In the genomic region with DNA sequence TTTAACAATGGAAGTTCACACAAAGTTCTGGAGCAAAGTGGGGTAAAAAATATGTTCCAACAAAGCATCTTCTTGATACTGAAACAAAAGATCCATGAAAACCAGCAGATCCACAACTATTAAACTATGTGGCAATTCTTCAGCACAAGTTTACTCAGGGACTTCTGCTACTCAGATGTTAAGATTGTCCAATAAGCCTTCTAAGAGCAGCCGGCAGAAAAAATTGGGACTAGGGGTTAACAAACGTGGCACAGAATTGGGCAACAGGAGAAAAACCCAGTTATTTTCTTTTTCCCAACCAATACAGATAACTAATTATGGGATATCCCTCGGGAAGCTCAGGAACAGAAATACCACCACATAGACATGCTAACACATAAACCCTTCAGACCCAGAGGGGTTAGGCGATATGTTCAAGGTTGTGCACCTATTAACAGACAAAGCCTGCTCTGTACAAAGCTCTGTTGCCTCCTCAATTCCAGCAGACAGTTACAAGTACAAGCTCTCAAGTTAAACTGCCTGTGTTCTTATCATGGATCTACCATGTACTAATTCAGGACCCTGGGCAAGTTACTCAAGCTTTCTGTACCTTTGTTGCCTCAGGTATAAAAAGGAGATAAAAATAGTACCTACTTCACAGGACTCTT, we compare ENCODE assay signal across 17 cellular contexts. TPM values are rescaled to one million over a fixed set of nuclear protein-coding genes. Genes with fewer than 3 reads are reported as not detected.
A peak's percentile ranks its signal among the peaks of the same experiment; 100 is the strongest.
DNase-seq lines count a peak whose midpoint lies in the region; ATAC-seq and TF ChIP-seq lines count a peak whose summit lies in the region.
"Had no signal": no experiment of that assay in that cellular context is flagged by ENCODE, and none has a peak within 500 bp of the region (broad histone marks: within the 10 kb centered on the region; RNA-seq: fewer than 3 reads in every experiment).

No MANE protein-coding gene starts in this region.

- intact Hi-C loops in left lung (cut with DNase I) = no loop called here

- DNase-seq in epithelial cell of prostate (ENCODE audit: low read depth, low spot score) = no peak
- no peak for DNase-seq in left lung
- DNase-seq in stimulated activated effector memory CD8-positive, alpha-beta T cell treated with anti-CD3 and anti-CD28 coated beads, Interleukin-12 subunit alpha, Interleukin-12 subunit beta, amount 100 ng/mL, for 72 hours (ENCODE audit: low spot score in 2 of 2) = no peak
- DNase-seq in Ammon's horn (ENCODE audit: low spot score) = no peak
- no peak for DNase-seq in NCI-H748 (lab: John Stamatoyannopoulos, UW; ENCODE audit: unreplicated experiment)
- DNase-seq: activated effector memory CD4-positive, alpha-beta T cell treated with anti-CD3 and anti-CD28 coated beads, Interleukin-2, amount 50 U/mL, for 16 hours; amniotic stem cell; BE2C; H9; head of caudate nucleus; NCI-H146; NCI-H226; stimulated activated CD4-positive, alpha-beta T cell treated with anti-CD3 and anti-CD28 coated beads, Interleukin-12 subunit alpha, Interleukin-12 subunit beta, amount 100 ng/mL, for 4 hours; stimulated activated naive CD4-positive, alpha-beta T cell treated with Interleukin-2 at 50 U/mL for 16 hours; T-helper 2 cell had no signal

- H3K4me3 ChIP-seq in Loucy (ENCODE audit: low read length, poor library complexity, severe bottlenecking) (peak overlapping the region; percentile 28), left lung (no peak overlapping the region)

- H3K36me3 ChIP-seq in Loucy (ENCODE audit: insufficient read depth, low read length) (peaks cover 55% of the 10 kb centered on the region), left lung (peaks cover 0 to 98% of the 10 kb centered on the region in 2 donors)

- H3F3A ChIP-seq in Loucy (ENCODE audit: low read depth) = no peaks in the 10 kb centered on the region

- H3K4me1 Mint-ChIP-seq in stimulated activated effector memory CD8-positive, alpha-beta T cell treated with anti-CD3 and anti-CD28 coated beads, Interleukin-12 subunit alpha, Interleukin-12 subunit beta, amount 100 ng/mL, for 72 hours = peaks cover 39% of the 10 kb centered on the region

- H3K9me3 ChIP-seq in Loucy (ENCODE audit: insufficient read depth, low read depth, low read length) = no peaks in the 10 kb centered on the region
- H3K9me3 ChIP-seq in left lung = no peaks in the 10 kb centered on the region
- H3K9me3 ChIP-seq: BE2C had no signal

- no peak for TF ChIP-seq CTCF in Loucy (conservative IDR thresholded peaks at IDR 0.05; ENCODE audit: low read length)
- TF ChIP-seq CTCF in left lung (IDR thresholded peaks at IDR 0.05) = no peak

- no peak overlapping the region for H3K9ac ChIP-seq in Loucy (ENCODE audit: low read depth, low read length, poor library complexity, severe bottlenecking)

- ATAC-seq in left lung (peak; percentile 24), HG02870 (IDR thresholded peaks at IDR 0.05; ENCODE audit: unreplicated experiment) (no peak)
- no peak for ATAC-seq in stimulated activated effector memory CD8-positive, alpha-beta T cell treated with anti-CD3 and anti-CD28 coated beads, Interleukin-12 subunit alpha, Interleukin-12 subunit beta, amount 100 ng/mL, for 72 hours

- H3K27me3 ChIP-seq in Loucy (ENCODE audit: insufficient read depth, low read length, poor library complexity, severe bottlenecking) (no peaks in the 10 kb centered on the region), left lung (no peaks in the 10 kb centered on the region)
- H3K27me3 ChIP-seq: BE2C had no signal

- H4K20me1 ChIP-seq in Loucy (ENCODE audit: insufficient read depth, low read length, poor library complexity, severe bottlenecking) = peaks cover 63% of the 10 kb centered on the region

- H3K4me3 Mint-ChIP-seq in stimulated activated effector memory CD8-positive, alpha-beta T cell treated with anti-CD3 and anti-CD28 coated beads, Interleukin-12 subunit alpha, Interleukin-12 subunit beta, amount 100 ng/mL, for 72 hours = no peak overlapping the region
- H3K4me3 Mint-ChIP-seq: H9 had no signal

- H3K79me2 ChIP-seq in Loucy (ENCODE audit: insufficient read depth, low read length) = peaks cover 93% of the 10 kb centered on the region

- H3K4me1 ChIP-seq in Loucy (ENCODE audit: insufficient read depth, low read length, poor library complexity, severe bottlenecking) (peaks cover 63% of the 10 kb centered on the region), left lung (peaks cover 18 to 31% of the 10 kb centered on the region in 2 donors)

- H3K36me3 Mint-ChIP-seq in stimulated activated effector memory CD8-positive, alpha-beta T cell treated with anti-CD3 and anti-CD28 coated beads, Interleukin-12 subunit alpha, Interleukin-12 subunit beta, amount 100 ng/mL, for 72 hours = peaks cover 100% of the 10 kb centered on the region

- H3K27ac Mint-ChIP-seq in stimulated activated effector memory CD8-positive, alpha-beta T cell treated with anti-CD3 and anti-CD28 coated beads, Interleukin-12 subunit alpha, Interleukin-12 subunit beta, amount 100 ng/mL, for 72 hours = peak overlapping the region; percentile 40
- H3K27ac Mint-ChIP-seq: H9 had no signal

- H3K4me2 ChIP-seq in Loucy (ENCODE audit: low read depth, low read length, poor library complexity, severe bottlenecking) = peak overlapping the region; percentile 93

- no peaks in the 10 kb centered on the region for H3K9me3 Mint-ChIP-seq in stimulated activated effector memory CD8-positive, alpha-beta T cell treated with anti-CD3 and anti-CD28 coated beads, Interleukin-12 subunit alpha, Interleukin-12 subunit beta, amount 100 ng/mL, for 72 hours
- H3K9me3 Mint-ChIP-seq: H9 had no signal

- peak overlapping the region; percentile 92 for H3K27ac ChIP-seq in epithelial cell of prostate
- H3K27ac ChIP-seq in left lung = no peak overlapping the region

- no peaks in the 10 kb centered on the region for H3K9me2 ChIP-seq in Loucy (replicated peaks; ENCODE audit: low read depth, low read length)

- H2AFZ ChIP-seq in Loucy (ENCODE audit: low read length) = no peak overlapping the region

RNA-seq across cellular contexts. Expression of gene SSR3, which starts 6.8 kb away (rescaled TPM):
- total RNA-seq in left lung = 100 to 1,000 TPM; 268 to 336 TPM
